In genomic region chr19:51368366-51369282, GRCh38 we compare ENCODE assay signal across 8 cellular contexts. TPM values are rescaled to one million over a fixed set of nuclear protein-coding genes. Genes with fewer than 3 reads are reported as not detected.
DNase-seq lines count a peak whose midpoint lies in the region; ATAC-seq and TF ChIP-seq lines count a peak whose summit lies in the region.

CLDND2 (minus strand) TSS chr19:51369003; CDS start chr19:51368577, 426 bp downstream.

- H3K36me3 ChIP-seq in brain microvascular endothelial cell (replicated peaks), result no peaks in the 10 kb centered on the region
- H3K36me3 ChIP-seq in lung (ENCODE audit: control insufficient read depth in 2 of 2, insufficient read depth in 2 of 2, low read length in 2 of 2), result no peaks in the 10 kb centered on the region
- H3K36me3 ChIP-seq in upper lobe of right lung, result no peaks in the 10 kb centered on the region

- DNase-seq in CD4-positive, alpha-beta T cell, result no peak
- peak; percentile 62 for DNase-seq in NOMO-1 treated with DMSO at 0.1 percent for 48 hours (lab: John Stamatoyannopoulos, UW; ENCODE audit: unreplicated experiment)
- DNase-seq in brain microvascular endothelial cell, result no peak
- DNase-seq in lung (ENCODE audit: low spot score), result no peak
- DNase-seq in upper lobe of right lung, result no peak
- no peak for DNase-seq in NCI-H1105 (lab: John Stamatoyannopoulos, UW)
- no peak for DNase-seq in HUDEP-2 (lab: John Stamatoyannopoulos, UW; ENCODE audit: unreplicated experiment in 76 of 76)

- H3K36me3 Mint-ChIP-seq in CD4-positive, alpha-beta T cell (ENCODE audit: low read depth), result peaks cover 12% of the 10 kb centered on the region

- peaks cover 74% of the 10 kb centered on the region for H3K4me1 Mint-ChIP-seq in CD4-positive, alpha-beta T cell (ENCODE audit: low read depth)

- no peak for ATAC-seq in CD4-positive, alpha-beta T cell (ENCODE audit: poor library complexity)
- no peak for ATAC-seq in lung (ENCODE audit: insufficient read depth, low FRiP score)
- ATAC-seq in upper lobe of right lung, result no peak
- ATAC-seq in HG02885 (IDR thresholded peaks at IDR 0.05; ENCODE audit: poor library complexity, unreplicated experiment), result no peak

- intact Hi-C loops in CD4-positive, alpha-beta T cell (cut with DNase I, micrococcal nuclease), result loop anchor here in 1 of 2 experiments (10.0 kb wide), 1 partner anchor 226 kb away; no protein-coding TSS in a partner anchor
- intact Hi-C loops in upper lobe of right lung (cut with DNase I), result no loop called here

- no peak for TF ChIP-seq CTCF in CD4-positive, alpha-beta T cell (IDR thresholded peaks at IDR 0.05)
- TF ChIP-seq CTCF in brain microvascular endothelial cell (IDR thresholded peaks at IDR 0.05; ENCODE audit: low read depth, low read length, missing control alignments), result no peak
- TF ChIP-seq CTCF in lung (IDR thresholded peaks at IDR 0.05; ENCODE audit: control extremely low read depth, extremely low read depth), result no peak
- TF ChIP-seq CTCF in upper lobe of right lung (IDR thresholded peaks at IDR 0.05), result no peak

- no peaks in the 10 kb centered on the region for H3K9me3 Mint-ChIP-seq in CD4-positive, alpha-beta T cell

- 51 to 59% methylated on average over 23 of the region's 23 CpGs for WGBS in lung, 2 donors

- POLR2A ChIA-PET in CD4-positive, alpha-beta T cell (lab: Charles Lee), result interaction anchor here (2.0 kb wide), 1 partner anchor 25 kb away, joined by 9 read pairs; no protein-coding TSS in a partner anchor

- no peaks in the 10 kb centered on the region for H3K27me3 ChIP-seq in CD4-positive, alpha-beta T cell (ENCODE audit: control insufficient read depth, insufficient read depth, low read length)
- H3K27me3 ChIP-seq in brain microvascular endothelial cell (replicated peaks) (no peaks in the 10 kb centered on the region), lung (ENCODE audit: control insufficient read depth, insufficient read depth) (no peaks in the 10 kb centered on the region), upper lobe of right lung (no peaks in the 10 kb centered on the region)

- H3K4me1 ChIP-seq in lung (ENCODE audit: control insufficient read depth in 2 of 2, insufficient read depth in 2 of 2, low read length in 2 of 2) (peaks cover 0 to 8% of the 10 kb centered on the region in 2 donors), upper lobe of right lung (peaks cover 9% of the 10 kb centered on the region)

- H3K27ac Mint-ChIP-seq in CD4-positive, alpha-beta T cell, result peak within 1 kb of the TSS; percentile 84

- H3K4me3 Mint-ChIP-seq in CD4-positive, alpha-beta T cell, result peak within 1 kb of the TSS; percentile 96

- H3K9me3 ChIP-seq in CD4-positive, alpha-beta T cell (ENCODE audit: control insufficient read depth, low read length), result no peaks in the 10 kb centered on the region
- no peaks in the 10 kb centered on the region for H3K9me3 ChIP-seq in lung (ENCODE audit: control insufficient read depth in 2 of 2, insufficient read depth in 1 of 2, low read length in 1 of 2)
- no peaks in the 10 kb centered on the region for H3K9me3 ChIP-seq in upper lobe of right lung

- in situ Hi-C loops in brain microvascular endothelial cell (cut with HindIII; ENCODE audit: low pct_ligation_motif_present, low sequenced_read_pairs), result no loop called here

- CTCF ChIA-PET in CD4-positive, alpha-beta T cell (lab: Charles Lee), result no interaction called here

- peak within 1 kb of the TSS; percentile 65 for H3K27ac ChIP-seq in CD4-positive, alpha-beta T cell (ENCODE audit: low read depth, low read length)
- peak within 1 kb of the TSS; percentile 83 for H3K27ac ChIP-seq in brain microvascular endothelial cell
- H3K27ac ChIP-seq in lung (ENCODE audit: low read depth in 1 of 2, low read length in 1 of 2), result peak within 1 kb of the TSS; percentile 75 to 78
- peak within 1 kb of the TSS; percentile 83 for H3K27ac ChIP-seq in upper lobe of right lung

- H3K27me3 Mint-ChIP-seq in CD4-positive, alpha-beta T cell, result no peaks in the 10 kb centered on the region

- H3K4me3 ChIP-seq in brain microvascular endothelial cell (ENCODE audit: low read depth, low read length) (peak within 1 kb of the TSS; percentile 74), lung (peak within 1 kb of the TSS; percentile 75), upper lobe of right lung (peak within 1 kb of the TSS; percentile 85)

RNA-seq across cellular contexts. Expression of gene CLDND2, which starts in this region (rescaled TPM):
- total RNA-seq in CD4-positive, alpha-beta T cell, result under 1 TPM; 0.60 to 0.84 TPM
- total RNA-seq in lung, result under 1 TPM in 1 of 2 donors, not detected in 1; 0.92 TPM
- polyA plus RNA-seq in lung, result under 1 TPM; 0.45 to 0.66 TPM
- total RNA-seq in upper lobe of right lung, result 0.64 TPM
